ENCODE assay signal across 1 cellular context in genomic region chr5:6712582-6713273, GRCh38.
TF ChIP-seq lines count a peak whose summit lies in the region.

No MANE protein-coding gene starts in this region.

TF ChIP-seq in HepG2, 621 proteins besides CTCF, POLR2A, EP300 and RAD21 (continued from another document and continues in another):
- TF ChIP-seq TFDP2 (CRISPR knock-in tag; IDR thresholded peaks at IDR 0.05) (peak; percentile 66), HNRNPL (IDR thresholded peaks at IDR 0.05; ENCODE audit: low read depth, low read length) (0 out of 2 replicates have a peak, but pooled peaks have one; percentile 38), WIZ (CRISPR knock-in tag; IDR thresholded peaks at IDR 0.05) (peak; percentile 68; the same call in 1 of the 2 replicates), U2AF1 (optimal IDR thresholded peaks at IDR 0.05; ENCODE audit: low read depth, low read length) (no peak), ZBTB1 (CRISPR knock-in tag; IDR thresholded peaks at IDR 0.05; ENCODE audit: borderline replicate concordance) (no peak), SP4 (CRISPR knock-in tag; IDR thresholded peaks at IDR 0.05) (peak; percentile 82), RXRA (CRISPR knock-in tag; IDR thresholded peaks at IDR 0.05) (peak; percentile 6; the same call in 1 of the 2 replicates), SNAPC2 (CRISPR knock-in tag; IDR thresholded peaks at IDR 0.05) (no peak), ZSCAN22 (CRISPR knock-in tag; IDR thresholded peaks at IDR 0.05) (no peak; the same call in 1 of the 2 replicates), NR2F1 (CRISPR knock-in tag; IDR thresholded peaks at IDR 0.05) (no peak), PHF8 (CRISPR knock-in tag; IDR thresholded peaks at IDR 0.05) (peak; percentile 72), ADNP (CRISPR knock-in tag; IDR thresholded peaks at IDR 0.05) (no peak), ZNF570 (CRISPR knock-in tag; IDR thresholded peaks at IDR 0.05; ENCODE audit: borderline replicate concordance) (no peak; the same call in 1 of the 2 replicates), ZNF33A (CRISPR knock-in tag; IDR thresholded peaks at IDR 0.05; ENCODE audit: borderline replicate concordance) (0 out of 2 replicates have a peak, but pooled peaks have one; percentile 67), ZNF740 (CRISPR knock-in tag; IDR thresholded peaks at IDR 0.05) (no peak), HNRNPK (IDR thresholded peaks at IDR 0.05; ENCODE audit: low read depth, low read length, poor library complexity, severe bottlenecking) (no peak), ZNF782 (CRISPR knock-in tag; IDR thresholded peaks at IDR 0.05; ENCODE audit: borderline replicate concordance) (peak; percentile 28; the same call in 1 of the 2 replicates), ZFP82 (CRISPR knock-in tag; IDR thresholded peaks at IDR 0.05; ENCODE audit: borderline replicate concordance) (peak; percentile 98), SP5 (CRISPR knock-in tag; IDR thresholded peaks at IDR 0.05; ENCODE audit: borderline replicate concordance, low read depth) (peak; percentile 70), SMAD3 (CRISPR knock-in tag; IDR thresholded peaks at IDR 0.05) (no peak), ZNF484 (CRISPR knock-in tag; IDR thresholded peaks at IDR 0.05; ENCODE audit: borderline replicate concordance, low read depth) (no peak; the same call in 1 of the 2 replicates), SATB2 (CRISPR knock-in tag; IDR thresholded peaks at IDR 0.05) (0 out of 2 replicates have a peak, but pooled peaks have one; percentile 61), MAF1 (CRISPR knock-in tag; IDR thresholded peaks at IDR 0.05; ENCODE audit: borderline replicate concordance) (peak; percentile 41; the same call in 1 of the 2 replicates), MBNL3 (CRISPR knock-in tag; conservative IDR thresholded peaks at IDR 0.05) (no peak), TSC22D2 (CRISPR knock-in tag; IDR thresholded peaks at IDR 0.05; ENCODE audit: borderline replicate concordance) (no peak), SIX4 (CRISPR knock-in tag; IDR thresholded peaks at IDR 0.05) (no peak), ZNF256 (CRISPR knock-in tag; conservative IDR thresholded peaks at IDR 0.05) (0 out of 2 replicates have a peak, but pooled peaks have one; percentile 41), KAT7 (CRISPR knock-in tag; IDR thresholded peaks at IDR 0.05; ENCODE audit: borderline replicate concordance) (no peak; the same call in 1 of the 2 replicates), ZMAT3 (CRISPR knock-in tag; conservative IDR thresholded peaks at IDR 0.05) (peak; percentile 96), MED13 (CRISPR knock-in tag; IDR thresholded peaks at IDR 0.05) (peak; percentile 64; the same call in 1 of the 2 replicates), MLX (CRISPR knock-in tag; IDR thresholded peaks at IDR 0.05) (peak; percentile 72; the same call in 1 of the 2 replicates), IKZF1 (IDR thresholded peaks at IDR 0.05) (no peak), ZNF326 (CRISPR knock-in tag; IDR thresholded peaks at IDR 0.05; ENCODE audit: borderline replicate concordance) (no peak), ZBTB49 (CRISPR knock-in tag; IDR thresholded peaks at IDR 0.05; ENCODE audit: borderline replicate concordance) (no peak), ETV6 (CRISPR knock-in tag; conservative IDR thresholded peaks at IDR 0.05) (no peak), YY1 (IDR thresholded peaks at IDR 0.05; ENCODE audit: insufficient read depth, insufficient replicate concordance, low read depth, low read length) (peak; percentile 60), CCDC6 (CRISPR knock-in tag; IDR thresholded peaks at IDR 0.05) (no peak), BCLAF1 (IDR thresholded peaks at IDR 0.05) (no peak), XBP1 (CRISPR knock-in tag; IDR thresholded peaks at IDR 0.05) (no peak), HNRNPUL1 (IDR thresholded peaks at IDR 0.05; ENCODE audit: low read depth, low read length) (no peak), NFKBIZ (CRISPR knock-in tag; IDR thresholded peaks at IDR 0.05) (no peak), NR3C1 (CRISPR knock-in tag; IDR thresholded peaks at IDR 0.05) (no peak), HNRNPLL (IDR thresholded peaks at IDR 0.05; ENCODE audit: low read depth, low read length, poor library complexity, severe bottlenecking) (peak; percentile 86), ZNF225 (CRISPR knock-in tag; IDR thresholded peaks at IDR 0.05) (no peak), KMT2B (CRISPR knock-in tag; IDR thresholded peaks at IDR 0.05) (no peak), KDM1A (CRISPR knock-in tag; IDR thresholded peaks at IDR 0.05) (no peak), ZC3H4 (CRISPR knock-in tag; IDR thresholded peaks at IDR 0.05; ENCODE audit: borderline replicate concordance) (no peak), FOXJ3 (CRISPR knock-in tag; IDR thresholded peaks at IDR 0.05; ENCODE audit: borderline replicate concordance) (no peak), RBM22 (optimal IDR thresholded peaks at IDR 0.05; ENCODE audit: low read length) (no peak), HIC2 (CRISPR knock-in tag; IDR thresholded peaks at IDR 0.05; ENCODE audit: low read depth) (no peak), ZFX (CRISPR knock-in tag; IDR thresholded peaks at IDR 0.05; ENCODE audit: low read depth) (peak; percentile 87), ZNF776 (CRISPR knock-in tag; IDR thresholded peaks at IDR 0.05) (peak; percentile 80), MYPOP (CRISPR knock-in tag; IDR thresholded peaks at IDR 0.05) (peak; percentile 47; the same call in 1 of the 2 replicates), ZNF691 (CRISPR knock-in tag; IDR thresholded peaks at IDR 0.05; ENCODE audit: borderline replicate concordance, low read depth) (peak; percentile 60; the same call in 1 of the 2 replicates), ZNF878 (CRISPR knock-in tag; IDR thresholded peaks at IDR 0.05) (0 out of 2 replicates have a peak, but pooled peaks have one; percentile 40), ZBTB10 (CRISPR knock-in tag; IDR thresholded peaks at IDR 0.05; ENCODE audit: borderline replicate concordance) (no peak)
